Comparison of ENCODE assay signal across 17 cellular contexts in genomic region chr2:10076511-10076910, GRCh38. TPM values are rescaled to one million over a fixed set of nuclear protein-coding genes. Genes with fewer than 3 reads are reported as not detected.
"Had no signal": no experiment of that assay in that cellular context is flagged by ENCODE, and none has a peak within 500 bp of the region (broad histone marks: within the 10 kb centered on the region; RNA-seq: fewer than 3 reads in every experiment).

No MANE protein-coding gene starts in this region.

- ATAC-seq: foreskin keratinocyte; naive thymus-derived CD4-positive, alpha-beta T cell; pancreas; psoas muscle; right lobe of liver had no signal

- H3K4me3 ChIP-seq: pancreas, psoas muscle, right lobe of liver, stomach had no signal

- FAIRE-seq: pancreas had no signal

- H3K4me1 ChIP-seq: foreskin keratinocyte, pancreas had no signal

- H3K27ac ChIP-seq: foreskin keratinocyte, pancreas, psoas muscle, right lobe of liver, stomach had no signal

- H3K9me3 ChIP-seq: pancreas, psoas muscle, right lobe of liver, stomach had no signal

- DNase-seq: central memory CD4-positive, alpha-beta T cell; erythroblast; foreskin keratinocyte; head of caudate nucleus; hippocampal formation; kidney glomerular epithelial cell; mammary epithelial cell; naive thymus-derived CD4-positive, alpha-beta T cell; nucleus accumbens; psoas muscle; retina; stimulated activated naive CD4-positive, alpha-beta T cell; stomach; trophoblast cell had no signal

- H3K36me3 ChIP-seq: pancreas, right lobe of liver, stomach had no signal

- H3K27me3 ChIP-seq: pancreas had no signal

RNA-seq across cellular contexts. Expression of gene CYS1, which starts 3.7 kb away (rescaled TPM):
- total RNA-seq: neural crest cell had no signal
- polyA plus RNA-seq: naive thymus-derived CD4-positive, alpha-beta T cell had no signal

RNA-seq across cellular contexts. Expression of gene RRM2, which starts 46.0 kb away (rescaled TPM):
- polyA plus RNA-seq: naive thymus-derived CD4-positive, alpha-beta T cell had no signal
